Comparison of ENCODE assay signal across 11 cellular contexts in the genomic region with DNA sequence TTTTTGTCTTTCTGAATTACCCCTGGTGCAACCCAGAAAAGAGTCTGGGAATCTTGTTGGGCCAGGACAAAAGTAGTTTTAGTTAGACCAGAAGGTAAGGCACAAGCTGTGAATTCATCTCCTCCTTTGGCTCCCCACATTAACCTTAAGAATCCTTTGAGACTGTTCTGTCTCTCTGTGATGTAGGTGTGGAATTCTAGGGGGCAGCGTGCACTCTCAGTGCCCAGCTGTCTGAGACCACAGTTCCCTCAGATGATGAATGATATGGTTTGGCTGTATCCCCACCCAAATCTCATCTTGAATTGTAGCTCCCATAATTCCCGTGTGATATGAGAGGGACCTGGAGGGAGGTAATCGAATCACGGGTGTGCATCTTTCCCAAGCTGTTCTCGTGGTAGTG. TPM values are rescaled to one million over a fixed set of nuclear protein-coding genes. Genes with fewer than 3 reads are reported as not detected.
DNase-seq lines count a peak whose midpoint lies in the region; ATAC-seq, FAIRE-seq and TF ChIP-seq lines count a peak whose summit lies in the region.
"Had no signal": no experiment of that assay in that cellular context is flagged by ENCODE, and none has a peak within 500 bp of the region (broad histone marks: within the 10 kb centered on the region; RNA-seq: fewer than 3 reads in every experiment).

No MANE protein-coding gene starts in this region.

- H3K36me3 ChIP-seq in DOHH2 (ENCODE audit: control insufficient read depth, low read length) (peaks cover 25% of the 10 kb centered on the region), MG63 (peaks cover 46% of the 10 kb centered on the region), mammary epithelial cell (ENCODE audit: insufficient read depth, low read length) (no peaks in the 10 kb centered on the region), neural cell (ENCODE audit: insufficient read depth, low read length) (no peaks in the 10 kb centered on the region)
- H3K36me3 ChIP-seq: gastrocnemius medialis had no signal

- H3F3A ChIP-seq in DOHH2 (ENCODE audit: control insufficient read depth, insufficient read depth) (no peaks in the 10 kb centered on the region), neural cell (ENCODE audit: insufficient read depth, low read length, poor library complexity, severe bottlenecking) (no peaks in the 10 kb centered on the region)

- no peak overlapping the region for H2AFZ ChIP-seq in mammary epithelial cell (ENCODE audit: low read depth, low read length)
- H2AFZ ChIP-seq in neural cell (ENCODE audit: low read depth, low read length): no peak overlapping the region

- no peak for FAIRE-seq in frontal cortex (lab: Jason Lieb, UNC)

- DNase-seq in MG63 (no peak), mammary epithelial cell (no peak), occipital lobe (lab: John Stamatoyannopoulos, UW) (no peak), frontal cortex (ENCODE audit: low spot score in 2 of 2) (no peak), pons (ENCODE audit: low spot score) (no peak)
- DNase-seq: gastrocnemius medialis; stimulated activated CD8-positive, alpha-beta memory T cell treated with anti-CD3 and anti-CD28 coated beads, Interleukin-4, amount 100 ng/mL, for 48 hours; T-helper 9 cell had no signal

- no peak for ATAC-seq in HG03095 (IDR thresholded peaks at IDR 0.05; ENCODE audit: unreplicated experiment)
- ATAC-seq: gastrocnemius medialis had no signal

- H3K9ac ChIP-seq in mammary epithelial cell (ENCODE audit: insufficient read depth, low read length) (peak overlapping the region; percentile 53), neural cell (ENCODE audit: low read length) (no peak overlapping the region)

- H3K4me2 ChIP-seq in DOHH2 (ENCODE audit: low read length): peak overlapping the region; percentile 72
- peak overlapping the region; percentile 91 for H3K4me2 ChIP-seq in mammary epithelial cell (ENCODE audit: insufficient read depth, low read depth, low read length)
- no peak overlapping the region for H3K4me2 ChIP-seq in neural cell (ENCODE audit: low read length)

- H3K9me3 ChIP-seq in DOHH2 (ENCODE audit: control insufficient read depth, insufficient read depth, low read length): no peaks in the 10 kb centered on the region
- H3K9me3 ChIP-seq in MG63: peaks cover 23% of the 10 kb centered on the region
- no peaks in the 10 kb centered on the region for H3K9me3 ChIP-seq in mammary epithelial cell (replicated peaks; ENCODE audit: insufficient read depth, low read length)
- H3K9me3 ChIP-seq in neural cell (ENCODE audit: low read length): no peaks in the 10 kb centered on the region
- H3K9me3 ChIP-seq: gastrocnemius medialis had no signal

- H3K9me2 ChIP-seq in DOHH2 (replicated peaks; ENCODE audit: control insufficient read depth, low read length) (no peaks in the 10 kb centered on the region), neural cell (ENCODE audit: insufficient read depth, low read length) (no peaks in the 10 kb centered on the region)

- intact Hi-C loops in mammary epithelial cell (cut with micrococcal nuclease): loop anchor here (2.0 to 5.0 kb wide), 5 partner anchors 45 to 180 kb away; a partner anchor contains a TSS

- H4K20me1 ChIP-seq in DOHH2 (ENCODE audit: control insufficient read depth, insufficient read depth, low read depth, low read length) (no peaks in the 10 kb centered on the region), mammary epithelial cell (ENCODE audit: insufficient read depth, low read length) (no peaks in the 10 kb centered on the region), neural cell (ENCODE audit: insufficient read depth) (no peaks in the 10 kb centered on the region)

- H3K27ac ChIP-seq in DOHH2 (ENCODE audit: low read depth, low read length) (no peak overlapping the region), mammary epithelial cell (ENCODE audit: insufficient read depth, low read depth, low read length) (no peak overlapping the region), neural cell (ENCODE audit: low read length) (no peak overlapping the region)

- WGBS in mammary epithelial cell (ENCODE audit: low coverage, missing lambda C conversion rate): 74% methylated on average over 4 of the region's 5 CpGs

- H3K4me1 ChIP-seq in DOHH2 (ENCODE audit: control insufficient read depth, low read length) (peaks cover 17% of the 10 kb centered on the region), mammary epithelial cell (ENCODE audit: insufficient read depth, low read length) (peaks cover 8% of the 10 kb centered on the region)

- TF ChIP-seq EP300 in neural cell (conservative IDR thresholded peaks at IDR 0.05; ENCODE audit: poor library complexity, severe bottlenecking): no peak

- in situ Hi-C loops in mammary epithelial cell (cut with MboI; ENCODE audit: low sequenced_read_pairs in 2 of 2): no loop called here

- H3K27me3 ChIP-seq in DOHH2 (ENCODE audit: control insufficient read depth, low read length) (no peaks in the 10 kb centered on the region), MG63 (no peaks in the 10 kb centered on the region), mammary epithelial cell (ENCODE audit: insufficient read depth, low read length) (no peaks in the 10 kb centered on the region), neural cell (ENCODE audit: insufficient read depth, low read depth, low read length) (no peaks in the 10 kb centered on the region)
- H3K27me3 ChIP-seq: gastrocnemius medialis had no signal

- peaks cover 47% of the 10 kb centered on the region for H3K79me2 ChIP-seq in DOHH2 (ENCODE audit: control insufficient read depth, low read length)
- peaks cover 29% of the 10 kb centered on the region for H3K79me2 ChIP-seq in mammary epithelial cell (ENCODE audit: insufficient read depth, low read length)
- peaks cover 12% of the 10 kb centered on the region for H3K79me2 ChIP-seq in neural cell (replicated peaks; ENCODE audit: insufficient read depth, low read length)

- peak; percentile 45 for TF ChIP-seq CTCF in DOHH2 (IDR thresholded peaks at IDR 0.05; ENCODE audit: low read depth, low read length, poor library complexity, severe bottlenecking)
- TF ChIP-seq CTCF in mammary epithelial cell (conservative IDR thresholded peaks at IDR 0.05 in 1 of 2, IDR thresholded peaks at IDR 0.05 in 1 of 2; ENCODE audit: extremely low read depth in 1 of 2, insufficient read depth in 1 of 2, low read depth in 1 of 2, low read length in 2 of 2): no peak
- no peak for TF ChIP-seq CTCF in neural cell (IDR thresholded peaks at IDR 0.05; ENCODE audit: poor library complexity, severe bottlenecking)

- dilution Hi-C loops in mammary epithelial cell (cut with HindIII; ENCODE audit: low sequenced_read_pairs): no loop called here

- H3K4me3 ChIP-seq in DOHH2 (ENCODE audit: low read length): peak overlapping the region; percentile 85
- H3K4me3 ChIP-seq in MG63: peak overlapping the region; percentile 78
- peak overlapping the region; percentile 48 to 80 (median 70) for H3K4me3 ChIP-seq in mammary epithelial cell (replicated peaks in 1 of 3; ENCODE audit: insufficient read depth in 1 of 3, low read depth in 2 of 3, low read length in 3 of 3)
- peak overlapping the region; percentile 70 for H3K4me3 ChIP-seq in neural cell (ENCODE audit: low read length)

- TF ChIP-seq RAD21 in neural cell (conservative IDR thresholded peaks at IDR 0.05): no peak

- CTCF ChIA-PET in mammary epithelial cell (lab: Charles Lee; ENCODE audit: low non-redundant PET): no interaction called here

- no TSS peak for BruUV-seq in mammary epithelial cell (replicated peaks; lab: Mats Ljungman, UMichigan)

TF ChIP-seq in neural cell, 6 proteins besides CTCF, POLR2A, EP300 and RAD21:
- TF ChIP-seq EZH2 (IDR thresholded peaks at IDR 0.05; ENCODE audit: borderline replicate concordance, insufficient read depth, low read length, poor library complexity, severe bottlenecking) (no peak), SMC3 (conservative IDR thresholded peaks at IDR 0.05; ENCODE audit: poor library complexity) (no peak), POLR2AphosphoS5 (IDR thresholded peaks at IDR 0.05) (no peak), MXI1 (conservative IDR thresholded peaks at IDR 0.05; ENCODE audit: poor library complexity, severe bottlenecking) (no peak), TAF1 (IDR thresholded peaks at IDR 0.05; ENCODE audit: low read depth) (no peak)
- TF ChIP-seq, protein P1, sequence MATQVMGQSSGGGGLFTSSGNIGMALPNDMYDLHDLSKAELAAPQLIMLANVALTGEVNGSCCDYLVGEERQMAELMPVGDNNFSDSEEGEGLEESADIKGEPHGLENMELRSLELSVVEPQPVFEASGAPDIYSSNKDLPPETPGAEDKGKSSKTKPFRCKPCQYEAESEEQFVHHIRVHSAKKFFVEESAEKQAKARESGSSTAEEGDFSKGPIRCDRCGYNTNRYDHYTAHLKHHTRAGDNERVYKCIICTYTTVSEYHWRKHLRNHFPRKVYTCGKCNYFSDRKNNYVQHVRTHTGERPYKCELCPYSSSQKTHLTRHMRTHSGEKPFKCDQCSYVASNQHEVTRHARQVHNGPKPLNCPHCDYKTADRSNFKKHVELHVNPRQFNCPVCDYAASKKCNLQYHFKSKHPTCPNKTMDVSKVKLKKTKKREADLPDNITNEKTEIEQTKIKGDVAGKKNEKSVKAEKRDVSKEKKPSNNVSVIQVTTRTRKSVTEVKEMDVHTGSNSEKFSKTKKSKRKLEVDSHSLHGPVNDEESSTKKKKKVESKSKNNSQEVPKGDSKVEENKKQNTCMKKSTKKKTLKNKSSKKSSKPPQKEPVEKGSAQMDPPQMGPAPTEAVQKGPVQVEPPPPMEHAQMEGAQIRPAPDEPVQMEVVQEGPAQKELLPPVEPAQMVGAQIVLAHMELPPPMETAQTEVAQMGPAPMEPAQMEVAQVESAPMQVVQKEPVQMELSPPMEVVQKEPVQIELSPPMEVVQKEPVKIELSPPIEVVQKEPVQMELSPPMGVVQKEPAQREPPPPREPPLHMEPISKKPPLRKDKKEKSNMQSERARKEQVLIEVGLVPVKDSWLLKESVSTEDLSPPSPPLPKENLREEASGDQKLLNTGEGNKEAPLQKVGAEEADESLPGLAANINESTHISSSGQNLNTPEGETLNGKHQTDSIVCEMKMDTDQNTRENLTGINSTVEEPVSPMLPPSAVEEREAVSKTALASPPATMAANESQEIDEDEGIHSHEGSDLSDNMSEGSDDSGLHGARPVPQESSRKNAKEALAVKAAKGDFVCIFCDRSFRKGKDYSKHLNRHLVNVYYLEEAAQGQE (IDR thresholded peaks at IDR 0.05; ENCODE audit: borderline replicate concordance): no peak

RNA-seq across cellular contexts. Expression of a gene that starts 43.9 kb away (rescaled TPM):
- 1.0 and 9.6 TPM in 2 replicates for total RNA-seq in MG63 (2014; rRNA removed; shearing (Covaris generic); ENCODE audit: low replicate concordance)
- total RNA-seq in mammary epithelial cell: 10 to 100 TPM in 1 of 2 donors, 1 to 10 TPM in 1; 9.9 to 20.7 TPM
- 2.3 TPM for polyA plus RNA-seq in mammary epithelial cell
- 21.8 TPM for polyA minus RNA-seq in mammary epithelial cell
- polyA plus RNA-seq in neural cell: 95.5 and 107 TPM in 2 replicates
- 110 and 133 TPM in 2 replicates for polyA minus RNA-seq in neural cell
- total RNA-seq in occipital lobe: 69.3 TPM
- 57.1 TPM for total RNA-seq in frontal cortex

RNA-seq across cellular contexts. Expression of a gene that starts 44.8 kb away (rescaled TPM):
- total RNA-seq in MG63 (2014; rRNA removed; shearing (Covaris generic); ENCODE audit: low replicate concordance): 5.0 and 17.4 TPM in 2 replicates
- total RNA-seq in mammary epithelial cell (1 to 10 TPM; 3.1 to 7.2 TPM), occipital lobe (30.3 TPM), frontal cortex (28.1 TPM)
- polyA plus RNA-seq in mammary epithelial cell (1.2 TPM), neural cell (5.8 and 8.2 TPM in 2 replicates)
- polyA minus RNA-seq in mammary epithelial cell (3.3 TPM), neural cell (41.9 and 48.4 TPM in 2 replicates)
